9 cellular contexts compared by ENCODE assay signal in the genomic region with DNA sequence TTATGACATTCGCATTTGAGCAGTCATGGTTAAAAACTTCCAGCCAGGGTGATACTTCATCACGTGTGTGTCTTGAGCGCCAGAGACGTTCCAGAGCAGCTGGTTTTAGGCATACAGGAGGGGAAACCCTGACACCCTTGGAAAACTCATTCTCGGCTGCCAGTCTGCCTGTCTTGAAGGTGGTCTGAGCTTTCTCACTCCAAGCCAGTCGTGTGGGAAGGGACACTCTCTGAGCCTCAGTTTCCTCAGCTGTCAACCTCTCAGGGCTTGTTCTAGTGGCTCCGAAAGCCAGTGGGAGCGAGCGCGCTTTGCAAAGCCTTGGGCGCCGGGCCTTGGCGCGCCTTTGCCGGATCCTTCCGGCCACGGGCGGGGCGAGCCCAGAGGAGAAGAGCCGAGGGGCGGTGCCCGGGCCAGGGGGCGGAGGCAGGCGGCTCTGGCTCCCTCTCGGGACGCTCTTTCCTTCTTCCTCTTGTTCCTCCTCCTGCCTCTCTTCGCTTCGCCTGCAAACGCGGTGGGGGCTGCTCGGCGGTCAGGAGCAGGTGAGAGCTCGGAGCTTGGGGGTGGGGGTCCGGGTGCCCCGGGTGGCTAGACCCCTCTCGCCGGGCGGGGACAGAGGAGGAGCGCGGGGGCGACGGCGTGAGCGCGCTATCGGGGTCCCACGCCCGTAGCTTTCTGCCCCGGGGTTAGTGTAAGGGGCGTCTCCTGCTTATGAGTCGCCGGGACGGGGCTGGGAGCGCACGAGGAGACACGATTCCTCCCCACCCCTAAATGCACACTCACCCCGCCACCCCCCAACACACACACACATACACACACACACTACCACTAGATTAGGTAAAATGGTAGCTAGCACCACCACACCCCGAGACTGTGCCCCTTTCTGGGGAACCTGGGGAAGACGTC. TPM values are rescaled to one million over a fixed set of nuclear protein-coding genes. Genes with fewer than 3 reads are reported as not detected.
DNase-seq lines count a peak whose midpoint lies in the region; ATAC-seq, FAIRE-seq and TF ChIP-seq lines count a peak whose summit lies in the region.
"Had no signal": no experiment of that assay in that cellular context is flagged by ENCODE, and none has a peak within 500 bp of the region (broad histone marks: within the 10 kb centered on the region; RNA-seq: fewer than 3 reads in every experiment).

A gene (plus strand): TSS at position 467 of the 903 bp plus-strand sequence. CDS start 2,509 bp downstream, outside the sequence.

- FAIRE-seq in GM19239 (lab: Jason Lieb, UNC), result peak; percentile 76
- FAIRE-seq: TTC549 had no signal

- ATAC-seq in HG03442 (IDR thresholded peaks at IDR 0.05; ENCODE audit: unreplicated experiment), result peak; percentile 81

- peaks cover 22% of the 10 kb centered on the region for H3K4me1 ChIP-seq in mononuclear cell (ENCODE audit: insufficient read depth, low read length)

- TF ChIP-seq CTCF in BJ (IDR thresholded peaks at IDR 0.05; ENCODE audit: insufficient read depth, low read depth, low read length), result 0 out of 2 replicates have a peak, but pooled peaks have one; percentile 3

- H3K27me3 ChIP-seq in BJ (ENCODE audit: control insufficient read depth, insufficient read depth, low read length), result no peaks in the 10 kb centered on the region
- H3K27me3 ChIP-seq in mononuclear cell (ENCODE audit: insufficient read depth, low read length), result no peaks in the 10 kb centered on the region

- no peaks in the 10 kb centered on the region for H3K9me3 ChIP-seq in mononuclear cell (ENCODE audit: low read depth, low read length)

- peak within 1 kb of the TSS; percentile 89 for H3K4me3 ChIP-seq in BJ (ENCODE audit: low read depth, low read length)
- H3K4me3 ChIP-seq in mononuclear cell (ENCODE audit: low read length), result peak within 1 kb of the TSS; percentile 61

- POLR2A ChIA-PET in BJ (lab: Charles Lee), result no interaction called here

- H3K36me3 ChIP-seq in BJ (ENCODE audit: control insufficient read depth, insufficient read depth, low read length), result peaks cover 2% of the 10 kb centered on the region; the same call in 1 of the 2 replicates

- CTCF ChIA-PET in BJ (lab: Yijun Ruan, JAX), result interaction anchor here (1.0 to 4.0 kb wide), 7 partner anchors 20 to 306 kb away, joined by 3 to 25 read pairs (median 5); no protein-coding TSS in a partner anchor

- DNase-seq in BJ (ENCODE audit: low read depth) (no peak), GM19239 (ENCODE audit: insufficient read length, low spot score) (peak; percentile 89), NOMO-1 treated with dmso at 0.1 percent for 144 hours (lab: John Stamatoyannopoulos, UW; ENCODE audit: unreplicated experiment) (peak; percentile 83), epidermal melanocyte (ENCODE audit: insufficient read length, low spot score) (peak; percentile 77)
- DNase-seq in activated CD8-positive, alpha-beta memory T cell treated with anti-CD3 and anti-CD28 coated beads, Interleukin-2, amount 50 U/mL, for 4 hours, result peak; percentile 77
- peak; percentile 39 to 58 for DNase-seq in stimulated activated CD8-positive, alpha-beta memory T cell treated with anti-CD3 and anti-CD28 coated beads, Interleukin-2, amount 100 ng/mL, for 1 hour (ENCODE audit: low read depth in 2 of 2)

RNA-seq across cellular contexts. Expression of the gene that starts here (rescaled TPM):
- 28.1 and 31.1 TPM in 2 replicates for polyA plus RNA-seq in BJ (2011; rRNA removed)
- 15.3 and 28.7 TPM in 2 replicates for polyA minus RNA-seq in BJ (2011; rRNA and poly(A)+ RNA removed)
- 15.7 TPM for total RNA-seq in mononuclear cell
